9 cellular contexts compared by ENCODE assay signal in genomic region chr11:35927730-35928129, GRCh38. TPM values are rescaled to one million over a fixed set of nuclear protein-coding genes. Genes with fewer than 3 reads are reported as not detected.
A peak's percentile ranks its signal among the peaks of the same experiment; 100 is the strongest.
DNase-seq lines count a peak whose midpoint lies in the region; ATAC-seq and TF ChIP-seq lines count a peak whose summit lies in the region.
"Had no signal": no experiment of that assay in that cellular context is flagged by ENCODE, and none has a peak within 500 bp of the region (broad histone marks: within the 10 kb centered on the region; RNA-seq: fewer than 3 reads in every experiment).

No MANE protein-coding gene starts in this region.

- H3K9me3 ChIP-seq in esophagus (ENCODE audit: control insufficient read depth in 2 of 2, insufficient read depth in 1 of 2, low read depth in 1 of 2, low read length in 1 of 2), result peaks cover 2% of the 10 kb centered on the region in 2 donors

- peaks cover 0 to 2% of the 10 kb centered on the region in 2 donors for H3K4me1 ChIP-seq in esophagus (ENCODE audit: control insufficient read depth in 2 of 2, insufficient read depth in 2 of 2, low read length in 1 of 2)

- H3K4me1 Mint-ChIP-seq in Calu3 (ENCODE audit: low read depth, unreplicated experiment) (no peaks in the 10 kb centered on the region), osteocyte (ENCODE audit: unreplicated experiment) (peaks cover under 1% of the 10 kb centered on the region)

- H3K36me3 ChIP-seq in esophagus (ENCODE audit: control insufficient read depth in 2 of 2, insufficient read depth in 2 of 2, low read length in 1 of 2), result no peaks in the 10 kb centered on the region

- H3K27ac Mint-ChIP-seq in Calu3 (ENCODE audit: unreplicated experiment) (peak overlapping the region; percentile 68), osteocyte (ENCODE audit: unreplicated experiment) (no peak overlapping the region)
- H3K27ac Mint-ChIP-seq: T-helper 1 cell treated with Interleukin-12 subunit alpha and Interleukin-12 subunit beta and Interleukin-4 antibody, amounts not matched to agents 30 μg/mL and 1 μg/mL, for 36 hours had no signal

- H3K36me3 Mint-ChIP-seq in Calu3 (ENCODE audit: insufficient read depth, unreplicated experiment) (peaks cover 5% of the 10 kb centered on the region), osteocyte (ENCODE audit: unreplicated experiment) (no peaks in the 10 kb centered on the region)

- no peaks in the 10 kb centered on the region for H3K27me3 ChIP-seq in esophagus (ENCODE audit: control insufficient read depth in 1 of 2, insufficient read depth in 2 of 2, low read length in 2 of 2)

- H3K4me3 Mint-ChIP-seq in Calu3 (ENCODE audit: low read depth, unreplicated experiment) (peak overlapping the region; percentile 36), osteocyte (ENCODE audit: unreplicated experiment) (no peak overlapping the region)
- H3K4me3 Mint-ChIP-seq: T-helper 1 cell treated with Interleukin-12 subunit alpha and Interleukin-12 subunit beta and Interleukin-4 antibody, amounts not matched to agents 30 μg/mL and 1 μg/mL, for 36 hours had no signal

- H3K27ac ChIP-seq in esophagus (ENCODE audit: low read depth in 2 of 2, low read length in 1 of 2), result peak overlapping the region; percentile 30 to 82

- intact Hi-C loops in Calu3 (cut with micrococcal nuclease; ENCODE audit: unreplicated experiment), result no loop called here

- no TSS peak for BruUV-seq in Calu3 (replicated peaks; lab: Mats Ljungman, UMichigan)

- no peak for TF ChIP-seq CTCF in Calu3 (IDR thresholded peaks at IDR 0.05; ENCODE audit: unreplicated experiment)
- no peak for TF ChIP-seq CTCF in osteocyte (IDR thresholded peaks at IDR 0.05)

- CTCF ChIA-PET in Calu3 (lab: Charles Lee), result interaction anchor here (1.3 to 2.2 kb wide), 2 partner anchors 47 to 106 kb away, joined by 3 to 10 read pairs; no protein-coding TSS in a partner anchor

- H3K27me3 Mint-ChIP-seq in Calu3 (ENCODE audit: unreplicated experiment) (no peaks in the 10 kb centered on the region), osteocyte (ENCODE audit: unreplicated experiment) (peaks cover 6% of the 10 kb centered on the region)

- peak; percentile 91 for DNase-seq in Calu3
- DNase-seq in NOMO-1 (lab: John Stamatoyannopoulos, UW; ENCODE audit: unreplicated experiment in 2 of 2), result peak; percentile 80 to 83
- peak; percentile 70 for DNase-seq in osteocyte (ENCODE audit: extremely low spot score, unreplicated experiment)
- DNase-seq in EL, result no peak
- DNase-seq in 8988T, result no peak

- ATAC-seq in GM19324 (IDR thresholded peaks at IDR 0.05; ENCODE audit: low FRiP score, unreplicated experiment) (no peak), GM21367 (IDR thresholded peaks at IDR 0.05; ENCODE audit: unreplicated experiment) (no peak)

- no peaks in the 10 kb centered on the region for H3K9me3 Mint-ChIP-seq in Calu3 (ENCODE audit: low read depth, unreplicated experiment)
- peaks cover 3% of the 10 kb centered on the region for H3K9me3 Mint-ChIP-seq in osteocyte (ENCODE audit: unreplicated experiment)
- H3K9me3 Mint-ChIP-seq: T-helper 1 cell treated with Interleukin-12 subunit alpha and Interleukin-12 subunit beta and Interleukin-4 antibody, amounts not matched to agents 30 μg/mL and 1 μg/mL, for 36 hours had no signal

- 38 to 39% methylated on average over 10 of the region's 10 CpGs for WGBS in esophagus, 2 donors

- H3K4me3 ChIP-seq in esophagus (ENCODE audit: low read depth in 1 of 2, low read length in 2 of 2), result peak overlapping the region in 1 of 2 donors; percentile 33

RNA-seq across cellular contexts. Expression of gene LDLRAD3, which starts 16.1 kb away (rescaled TPM):
- total RNA-seq in Calu3 (2022) (10.9 and 16.2 TPM in 2 replicates), osteocyte (15.0 and 18.2 TPM in 2 replicates)
- polyA plus RNA-seq in esophagus, result 1 to 10 TPM; 4.8 to 5.1 TPM

Comparison
In these comparisons a context has a peak if more than half of its experiments do, and no peak if none do; other contexts are left out.
1. DNase-seq: peak in Calu3 (single experiment), NOMO-1 (2 of 2) and osteocyte (single experiment); none in EL (single experiment) and 8988T (single experiment).